In genomic region chr1:160204526-160205241, GRCh38 we compare ENCODE assay signal across 9 cellular contexts. TPM values are rescaled to one million over a fixed set of nuclear protein-coding genes. Genes with fewer than 3 reads are reported as not detected.
DNase-seq lines count a peak whose midpoint lies in the region; ATAC-seq and TF ChIP-seq lines count a peak whose summit lies in the region.
"Had no signal": no experiment of that assay in that cellular context is flagged by ENCODE, and none has a peak within 500 bp of the region (broad histone marks: within the 10 kb centered on the region; RNA-seq: fewer than 3 reads in every experiment).

No MANE protein-coding gene starts in this region.

- peak overlapping the region; percentile 80 for H3K4me2 ChIP-seq in PC-9

- POLR2A ChIA-PET in PC-9 (lab: Charles Lee; ENCODE audit: unreplicated experiment) = no interaction called here

- H3K4me3 Mint-ChIP-seq in activated naive CD4-positive, alpha-beta T cell treated with anti-CD3 and anti-CD28 coated beads, Interleukin-2, amount 50 U/mL, for 24 hours = peak overlapping the region; percentile 88
- H3K4me3 Mint-ChIP-seq in progenitor cell of endocrine pancreas (ENCODE audit: low read depth) = peak overlapping the region; percentile 84

- no peak overlapping the region for H3K27ac ChIP-seq in PC-9

- peak overlapping the region; percentile 56 for H3K27ac Mint-ChIP-seq in activated naive CD4-positive, alpha-beta T cell treated with anti-CD3 and anti-CD28 coated beads, Interleukin-2, amount 50 U/mL, for 24 hours
- peak overlapping the region; percentile 55 for H3K27ac Mint-ChIP-seq in progenitor cell of endocrine pancreas

- H3K9me3 Mint-ChIP-seq in activated naive CD4-positive, alpha-beta T cell treated with anti-CD3 and anti-CD28 coated beads, Interleukin-2, amount 50 U/mL, for 24 hours = no peaks in the 10 kb centered on the region
- H3K9me3 Mint-ChIP-seq in progenitor cell of endocrine pancreas (ENCODE audit: low read depth) = no peaks in the 10 kb centered on the region

- H3K79me2 ChIP-seq in PC-9 (ENCODE audit: low read depth) = peaks cover 39% of the 10 kb centered on the region

- 0 out of 2 replicates have a peak, but pooled peaks cover 5% of the 10 kb centered on the region for H3K36me3 ChIP-seq in PC-9 (ENCODE audit: low read depth)

- H4K20me1 ChIP-seq in PC-9 (ENCODE audit: insufficient read depth) = peaks cover 6% of the 10 kb centered on the region

- peak; percentile 61 for ATAC-seq in HG02759 (IDR thresholded peaks at IDR 0.05; ENCODE audit: unreplicated experiment)

- H3K27me3 ChIP-seq in PC-9 (ENCODE audit: insufficient read depth, low read depth) = no peaks in the 10 kb centered on the region

- peaks cover 46% of the 10 kb centered on the region for H3K4me1 Mint-ChIP-seq in activated naive CD4-positive, alpha-beta T cell treated with anti-CD3 and anti-CD28 coated beads, Interleukin-2, amount 50 U/mL, for 24 hours
- H3K4me1 Mint-ChIP-seq in progenitor cell of endocrine pancreas (ENCODE audit: low read depth) = peaks cover 6% of the 10 kb centered on the region

- H3K4me1 ChIP-seq in PC-9 (replicated peaks; ENCODE audit: insufficient read depth) = peaks cover 22% of the 10 kb centered on the region

- H3K27me3 Mint-ChIP-seq in activated naive CD4-positive, alpha-beta T cell treated with anti-CD3 and anti-CD28 coated beads, Interleukin-2, amount 50 U/mL, for 24 hours = no peaks in the 10 kb centered on the region
- no peaks in the 10 kb centered on the region for H3K27me3 Mint-ChIP-seq in progenitor cell of endocrine pancreas

- no peak for DNase-seq in activated naive CD4-positive, alpha-beta T cell treated with anti-CD3 and anti-CD28 coated beads, Interleukin-2, amount 50 U/mL, for 16 hours
- DNase-seq in PC-9 (no peak), epithelial cell of esophagus (ENCODE audit: low read depth) (no peak), progenitor cell of endocrine pancreas (ENCODE audit: low spot score, unreplicated experiment) (no peak), GM03348 (ENCODE audit: low spot score) (no peak), HUDEP-2 (lab: John Stamatoyannopoulos, UW; ENCODE audit: unreplicated experiment in 76 of 76) (no peak)

- BruUV-seq in PC-9 (replicated peaks; lab: Mats Ljungman, UMichigan) = TSS peak; percentile 24

- peak overlapping the region; percentile 58; the same call in 1 of the 2 replicates for H2AFZ ChIP-seq in PC-9

- intact Hi-C loops in PC-9 (cut with micrococcal nuclease; ENCODE audit: unreplicated experiment) = loop anchor here (5.0 kb wide), 1 partner anchor 172 kb away; the partner anchor contains the start of gene PIGM

- CTCF ChIA-PET in PC-9 (lab: Charles Lee) = interaction anchor here (1.1 to 1.4 kb wide), 3 partner anchors 11 to 96 kb away, joined by 3 to 4 read pairs (median 3); no protein-coding TSS in a partner anchor

- H3K36me3 Mint-ChIP-seq in activated naive CD4-positive, alpha-beta T cell treated with anti-CD3 and anti-CD28 coated beads, Interleukin-2, amount 50 U/mL, for 24 hours = peaks cover 5% of the 10 kb centered on the region
- H3K36me3 Mint-ChIP-seq in progenitor cell of endocrine pancreas (ENCODE audit: insufficient read depth) = no peaks in the 10 kb centered on the region

- H3K9me2 ChIP-seq in PC-9 (ENCODE audit: insufficient read depth) = no peaks in the 10 kb centered on the region

- peak overlapping the region; percentile 99; the same call in 1 of the 2 replicates for H3K4me3 ChIP-seq in PC-9
- H3K4me3 ChIP-seq in epithelial cell of esophagus (ENCODE audit: low read length) = peak overlapping the region; percentile 29

- H3F3A ChIP-seq in PC-9 (ENCODE audit: insufficient read depth, low read depth) = peaks cover 23% of the 10 kb centered on the region

- TF ChIP-seq CTCF in PC-9 (conservative IDR thresholded peaks at IDR 0.05) = no peak
- no peak for TF ChIP-seq CTCF in epithelial cell of esophagus (IDR thresholded peaks at IDR 0.05; ENCODE audit: insufficient read depth, low read depth, low read length, missing control alignments)
- no peak for TF ChIP-seq CTCF in progenitor cell of endocrine pancreas (IDR thresholded peaks at IDR 0.05; ENCODE audit: unreplicated experiment)

- H3K9me3 ChIP-seq in PC-9 (ENCODE audit: insufficient read depth, low read depth) = no peaks in the 10 kb centered on the region

RNA-seq across cellular contexts. Expression of gene PEA15, which starts 0.5 kb away (rescaled TPM):
- total RNA-seq in PC-9 (2021) (84.7 and 139 TPM in 2 replicates), progenitor cell of endocrine pancreas (31.2 and 37.6 TPM in 2 replicates)

RNA-seq across cellular contexts. Expression of gene CASQ1, which starts 14.3 kb away (rescaled TPM):
- not detected in 2 replicates for total RNA-seq in PC-9 (2021)
- not detected in 2 replicates for total RNA-seq in progenitor cell of endocrine pancreas
- total RNA-seq: liver had no signal

RNA-seq across cellular contexts. Expression of gene ATP1A4, which starts 53.3 kb away (rescaled TPM):
- total RNA-seq in PC-9 (2021) = not detected in 2 replicates
- total RNA-seq in progenitor cell of endocrine pancreas = not detected in 2 replicates
- total RNA-seq: liver had no signal

RNA-seq across cellular contexts. Expression of gene DCAF8, which starts 57.7 kb away (rescaled TPM):
- total RNA-seq in PC-9 (2021) = 152 and 161 TPM in 2 replicates
- 167 and 172 TPM in 2 replicates for total RNA-seq in progenitor cell of endocrine pancreas
